In the genomic region with DNA sequence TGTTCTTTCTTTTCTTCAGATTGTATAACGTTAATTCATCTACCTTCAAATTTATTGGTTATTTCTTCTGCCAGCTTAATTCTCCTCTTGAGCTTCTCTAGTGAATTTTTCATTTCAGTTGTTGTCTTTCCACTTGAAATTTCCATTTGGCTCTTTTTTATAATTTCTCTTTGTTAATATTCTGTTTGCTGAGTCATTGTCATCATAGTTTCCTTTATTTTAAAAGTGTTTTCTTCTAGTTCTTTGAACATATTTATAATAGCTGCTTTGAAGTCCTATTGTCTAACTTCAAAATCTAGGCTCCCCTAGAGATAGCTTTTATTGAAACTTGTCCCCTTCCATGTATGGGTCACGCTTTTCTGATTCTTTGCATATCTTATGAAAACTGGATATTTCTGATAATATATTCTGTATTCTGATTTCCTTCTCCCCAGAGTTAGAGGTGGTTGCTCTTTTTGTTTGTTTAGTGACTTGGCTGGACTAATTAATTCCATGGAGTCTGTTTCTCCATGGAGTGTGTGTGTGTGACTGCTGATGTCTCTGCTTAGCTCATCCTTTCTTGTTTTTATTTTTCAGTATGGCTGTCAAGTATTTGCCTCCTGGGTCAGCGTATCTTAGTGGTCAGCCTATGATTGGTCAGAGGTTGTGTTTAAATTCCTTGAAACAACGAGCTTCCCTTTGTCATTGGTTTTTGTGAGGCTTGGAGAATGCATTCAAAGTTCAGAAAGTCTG, we compare ENCODE assay signal across 1 cellular context.
TF ChIP-seq lines count a peak whose summit lies in the region.

No MANE protein-coding gene starts in this region.

TF ChIP-seq in IMR-90, 13 proteins besides CTCF, POLR2A, EP300 and RAD21:
- TF ChIP-seq RFX5 (IDR thresholded peaks at IDR 0.05; ENCODE audit: low read depth, low read length) = no peak
- TF ChIP-seq NFE2L2 (IDR thresholded peaks at IDR 0.05; ENCODE audit: low read depth, low read length) = peak; percentile 85
